In the genomic region with DNA sequence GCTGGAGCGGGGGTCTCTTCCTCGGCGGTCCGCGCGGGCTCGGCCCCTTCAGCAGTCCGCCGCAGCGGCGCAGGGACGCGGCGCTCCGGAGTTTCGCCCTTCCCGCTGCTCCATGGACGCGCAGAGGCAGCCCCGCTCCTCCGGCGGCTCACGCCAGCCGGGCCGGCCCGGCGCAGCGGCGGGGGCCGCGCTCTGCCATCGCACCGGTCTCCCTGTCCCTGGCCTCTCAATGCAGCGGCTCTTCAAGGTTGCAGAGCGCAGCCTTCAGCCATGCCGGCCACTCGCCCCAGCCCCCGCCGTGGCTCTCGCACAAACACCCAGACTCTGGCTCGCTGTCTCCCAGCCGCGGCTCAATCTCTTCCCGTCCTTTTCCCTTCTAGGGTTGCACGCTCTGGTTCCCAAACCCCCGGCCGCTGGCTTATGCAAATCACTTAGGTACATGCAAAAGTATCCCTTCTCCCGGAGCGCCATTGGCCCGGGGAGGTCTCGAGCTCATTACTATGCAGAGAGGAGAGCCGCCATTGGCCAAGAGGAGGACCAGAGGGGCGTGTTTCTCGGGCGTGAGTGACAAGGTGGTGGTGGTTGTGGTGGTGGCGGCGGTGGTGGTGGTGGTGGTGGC, we compare ENCODE assay signal across 8 cellular contexts. TPM values are rescaled to one million over a fixed set of nuclear protein-coding genes. Genes with fewer than 3 reads are reported as not detected.
DNase-seq lines count a peak whose midpoint lies in the region; ATAC-seq and TF ChIP-seq lines count a peak whose summit lies in the region.

A gene with protein sequence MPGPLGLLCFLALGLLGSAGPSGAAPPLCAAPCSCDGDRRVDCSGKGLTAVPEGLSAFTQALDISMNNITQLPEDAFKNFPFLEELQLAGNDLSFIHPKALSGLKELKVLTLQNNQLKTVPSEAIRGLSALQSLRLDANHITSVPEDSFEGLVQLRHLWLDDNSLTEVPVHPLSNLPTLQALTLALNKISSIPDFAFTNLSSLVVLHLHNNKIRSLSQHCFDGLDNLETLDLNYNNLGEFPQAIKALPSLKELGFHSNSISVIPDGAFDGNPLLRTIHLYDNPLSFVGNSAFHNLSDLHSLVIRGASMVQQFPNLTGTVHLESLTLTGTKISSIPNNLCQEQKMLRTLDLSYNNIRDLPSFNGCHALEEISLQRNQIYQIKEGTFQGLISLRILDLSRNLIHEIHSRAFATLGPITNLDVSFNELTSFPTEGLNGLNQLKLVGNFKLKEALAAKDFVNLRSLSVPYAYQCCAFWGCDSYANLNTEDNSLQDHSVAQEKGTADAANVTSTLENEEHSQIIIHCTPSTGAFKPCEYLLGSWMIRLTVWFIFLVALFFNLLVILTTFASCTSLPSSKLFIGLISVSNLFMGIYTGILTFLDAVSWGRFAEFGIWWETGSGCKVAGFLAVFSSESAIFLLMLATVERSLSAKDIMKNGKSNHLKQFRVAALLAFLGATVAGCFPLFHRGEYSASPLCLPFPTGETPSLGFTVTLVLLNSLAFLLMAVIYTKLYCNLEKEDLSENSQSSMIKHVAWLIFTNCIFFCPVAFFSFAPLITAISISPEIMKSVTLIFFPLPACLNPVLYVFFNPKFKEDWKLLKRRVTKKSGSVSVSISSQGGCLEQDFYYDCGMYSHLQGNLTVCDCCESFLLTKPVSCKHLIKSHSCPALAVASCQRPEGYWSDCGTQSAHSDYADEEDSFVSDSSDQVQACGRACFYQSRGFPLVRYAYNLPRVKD (minus strand): TSS at position 393 of the 619 bp plus-strand sequence. CDS start 488 bp downstream, outside the sequence.

- no peaks in the 10 kb centered on the region for H3K9me3 ChIP-seq in BE2C
- no peaks in the 10 kb centered on the region for H3K9me3 ChIP-seq in lower lobe of right lung

- DNase-seq in BE2C: peak; percentile 90
- peak; percentile 90 for DNase-seq in NCI-H82 treated with DMSO at 0.1 percent for 48 hours (lab: John Stamatoyannopoulos, UW; ENCODE audit: unreplicated experiment)
- DNase-seq in activated CD8-positive, alpha-beta memory T cell treated with anti-CD3 and anti-CD28 coated beads for 1 hour (ENCODE audit: extremely low read depth in 1 of 2, low read depth in 1 of 2): peak; percentile 33 to 35
- DNase-seq in effector CD4-positive, alpha-beta T cell: peak; percentile 52
- peak; percentile 85 for DNase-seq in lower lobe of right lung
- DNase-seq in stimulated activated CD4-positive, alpha-beta T cell treated with anti-CD3 and anti-CD28 coated beads, Interleukin-4, amount 100 ng/mL, for 48 hours (ENCODE audit: low read depth in 2 of 2): peak; percentile 54 to 66

- TF ChIP-seq CTCF in BE2C (IDR thresholded peaks at IDR 0.05; ENCODE audit: low read depth, low read length) (no peak), lower lobe of right lung (IDR thresholded peaks at IDR 0.05) (no peak)

- ATAC-seq in GM19397 (IDR thresholded peaks at IDR 0.05; ENCODE audit: unreplicated experiment) (peak; percentile 71), HG03558 (IDR thresholded peaks at IDR 0.05; ENCODE audit: extremely low read depth, unreplicated experiment) (peak; percentile 77), lower lobe of right lung (peak; percentile 91 to 93)

- H3K27ac ChIP-seq in lower lobe of right lung: peak within 1 kb of the TSS; percentile 71

- H3K36me3 ChIP-seq in BE2C: no peaks in the 10 kb centered on the region
- no peaks in the 10 kb centered on the region for H3K36me3 ChIP-seq in lower lobe of right lung

- H3K4me3 ChIP-seq in BE2C (ENCODE audit: low read depth, low read length): peak within 1 kb of the TSS; percentile 52
- peak within 1 kb of the TSS; percentile 74 for H3K4me3 ChIP-seq in lower lobe of right lung

- intact Hi-C loops in lower lobe of right lung (cut with DNase I): no loop called here

- H3K4me1 ChIP-seq in BE2C (no peaks in the 10 kb centered on the region; the same call in 1 of the 2 replicates), lower lobe of right lung (peaks cover 24% of the 10 kb centered on the region)

- H3K27me3 ChIP-seq in BE2C: no peaks in the 10 kb centered on the region
- peaks cover 13% of the 10 kb centered on the region for H3K27me3 ChIP-seq in lower lobe of right lung (ENCODE audit: low read depth)

RNA-seq across cellular contexts. Expression of the gene that starts here (rescaled TPM):
- 2.8 TPM for polyA plus RNA-seq in BE2C (2012; ENCODE audit: insufficient read depth, insufficient read length, low read depth)
- 7.5 TPM for total RNA-seq in lower lobe of right lung

Comparison
In these comparisons a context has a peak if more than half of its experiments do, and no peak if none do; other contexts are left out.
1. Peak in every context shown above with its lines: DNase-seq, ATAC-seq, H3K4me3 ChIP-seq and H3K27ac ChIP-seq.
2. DNase-seq: peak in every context shown above with its lines; median percentile 90 in BE2C; 90 in NCI-H82 treated with DMSO at 0.1 percent for 48 hours; 85 in lower lobe of right lung; 60 in stimulated activated CD4-positive, alpha-beta T cell treated with anti-CD3 and anti-CD28 coated beads, Interleukin-4, amount 100 ng/mL, for 48 hours; 52 in effector CD4-positive, alpha-beta T cell; 34 in activated CD8-positive, alpha-beta memory T cell treated with anti-CD3 and anti-CD28 coated beads for 1 hour.